In genomic region chrX:106649523-106650428, GRCh38 we compare ENCODE assay signal across 14 cellular contexts. TPM values are rescaled to one million over a fixed set of nuclear protein-coding genes. Genes with fewer than 3 reads are reported as not detected.
DNase-seq lines count a peak whose midpoint lies in the region; ATAC-seq and TF ChIP-seq lines count a peak whose summit lies in the region.
"Had no signal": no experiment of that assay in that cellular context is flagged by ENCODE, and none has a peak within 500 bp of the region (broad histone marks: within the 10 kb centered on the region; RNA-seq: fewer than 3 reads in every experiment).

No MANE protein-coding gene starts in this region.

- intact Hi-C loops in stomach (cut with DNase I; ENCODE audit: low total_unique reads): no loop called here
- intact Hi-C loops in sigmoid colon (cut with DNase I): no loop called here
- intact Hi-C loops in right cardiac atrium (cut with DNase I): no loop called here

- TF ChIP-seq EP300 in stomach (IDR thresholded peaks at IDR 0.05) (no peak), sigmoid colon (IDR thresholded peaks at IDR 0.05) (no peak)

- H3K4me3 Mint-ChIP-seq in activated naive CD8-positive, alpha-beta T cell treated with anti-CD3 and anti-CD28 coated beads, Interleukin-2, amount 10 ng/mL, durations not matched to agents 7 days and 5 days: peak overlapping the region; percentile 68
- H3K4me3 Mint-ChIP-seq in activated naive CD8-positive, alpha-beta T cell treated with anti-CD3 and anti-CD28 coated beads, Interleukin-2, amount 50 U/mL, for 24 hours: no peak overlapping the region
- H3K4me3 Mint-ChIP-seq: activated naive CD8-positive, alpha-beta T cell treated with anti-CD3 and anti-CD28 coated beads for 36 hours had no signal

- H3K36me3 ChIP-seq in stomach (no peaks in the 10 kb centered on the region), sigmoid colon (no peaks in the 10 kb centered on the region)

- no peak for ATAC-seq in activated naive CD8-positive, alpha-beta T cell treated with anti-CD3 and anti-CD28 coated beads, Interleukin-2, amount 10 ng/mL, durations not matched to agents 7 days and 5 days (ENCODE audit: low read depth)
- ATAC-seq in activated naive CD8-positive, alpha-beta T cell treated with anti-CD3 and anti-CD28 coated beads, Interleukin-2, amount 50 U/mL, for 24 hours: no peak
- ATAC-seq in HG02588 (IDR thresholded peaks at IDR 0.05; ENCODE audit: unreplicated experiment) (peak; percentile 96), HG03378 (IDR thresholded peaks at IDR 0.05; ENCODE audit: unreplicated experiment) (peak; percentile 95), right cardiac atrium (no peak)
- ATAC-seq: Panc1, sciatic nerve had no signal

- H3K27ac Mint-ChIP-seq in activated naive CD8-positive, alpha-beta T cell treated with anti-CD3 and anti-CD28 coated beads, Interleukin-2, amount 10 ng/mL, durations not matched to agents 7 days and 5 days: peak overlapping the region; percentile 56
- no peak overlapping the region for H3K27ac Mint-ChIP-seq in activated naive CD8-positive, alpha-beta T cell treated with anti-CD3 and anti-CD28 coated beads, Interleukin-2, amount 50 U/mL, for 24 hours
- H3K27ac Mint-ChIP-seq: activated naive CD8-positive, alpha-beta T cell treated with anti-CD3 and anti-CD28 coated beads for 36 hours had no signal

- H3K27me3 ChIP-seq in stomach (no peaks in the 10 kb centered on the region), sigmoid colon (no peaks in the 10 kb centered on the region), right cardiac atrium (ENCODE audit: control insufficient read depth, insufficient read depth) (no peaks in the 10 kb centered on the region)

- no peaks in the 10 kb centered on the region for H3K9me3 Mint-ChIP-seq in activated naive CD8-positive, alpha-beta T cell treated with anti-CD3 and anti-CD28 coated beads, Interleukin-2, amount 10 ng/mL, durations not matched to agents 7 days and 5 days
- H3K9me3 Mint-ChIP-seq in activated naive CD8-positive, alpha-beta T cell treated with anti-CD3 and anti-CD28 coated beads, Interleukin-2, amount 50 U/mL, for 24 hours: no peaks in the 10 kb centered on the region
- H3K9me3 Mint-ChIP-seq: activated naive CD8-positive, alpha-beta T cell treated with anti-CD3 and anti-CD28 coated beads for 36 hours had no signal

- no peak overlapping the region for H3K27ac ChIP-seq in stomach
- no peak overlapping the region for H3K27ac ChIP-seq in sigmoid colon
- H3K27ac ChIP-seq in right cardiac atrium (ENCODE audit: low read length): no peak overlapping the region
- H3K27ac ChIP-seq: VCaP had no signal

- peaks cover 9% of the 10 kb centered on the region for H3K36me3 Mint-ChIP-seq in activated naive CD8-positive, alpha-beta T cell treated with anti-CD3 and anti-CD28 coated beads, Interleukin-2, amount 10 ng/mL, durations not matched to agents 7 days and 5 days
- H3K36me3 Mint-ChIP-seq in activated naive CD8-positive, alpha-beta T cell treated with anti-CD3 and anti-CD28 coated beads, Interleukin-2, amount 50 U/mL, for 24 hours (ENCODE audit: low read depth): peaks cover 18% of the 10 kb centered on the region

- DNase-seq in activated naive CD8-positive, alpha-beta T cell treated with anti-CD3 and anti-CD28 coated beads, Interleukin-2, amount 10 ng/mL, durations not matched to agents 7 days and 5 days: no peak
- no peak for DNase-seq in activated naive CD8-positive, alpha-beta T cell treated with anti-CD3 and anti-CD28 coated beads, Interleukin-2, amount 50 U/mL, for 24 hours
- DNase-seq in stomach (no peak), NOMO-1 treated with DMSO at 0.1 percent for 48 hours (lab: John Stamatoyannopoulos, UW; ENCODE audit: unreplicated experiment) (no peak), sigmoid colon (no peak), right cardiac atrium (no peak)
- DNase-seq: ACHN; activated naive CD8-positive, alpha-beta T cell treated with anti-CD3 and anti-CD28 coated beads for 36 hours; NCI-H1436 treated with DMSO at 0.1 percent for 48 hours had no signal

- peaks cover 9% of the 10 kb centered on the region for H3K4me1 Mint-ChIP-seq in activated naive CD8-positive, alpha-beta T cell treated with anti-CD3 and anti-CD28 coated beads, Interleukin-2, amount 10 ng/mL, durations not matched to agents 7 days and 5 days
- peaks cover 4% of the 10 kb centered on the region for H3K4me1 Mint-ChIP-seq in activated naive CD8-positive, alpha-beta T cell treated with anti-CD3 and anti-CD28 coated beads, Interleukin-2, amount 50 U/mL, for 24 hours

- no peaks in the 10 kb centered on the region for H3K27me3 Mint-ChIP-seq in activated naive CD8-positive, alpha-beta T cell treated with anti-CD3 and anti-CD28 coated beads, Interleukin-2, amount 10 ng/mL, durations not matched to agents 7 days and 5 days
- H3K27me3 Mint-ChIP-seq in activated naive CD8-positive, alpha-beta T cell treated with anti-CD3 and anti-CD28 coated beads, Interleukin-2, amount 50 U/mL, for 24 hours: no peaks in the 10 kb centered on the region
- H3K27me3 Mint-ChIP-seq: activated naive CD8-positive, alpha-beta T cell treated with anti-CD3 and anti-CD28 coated beads for 36 hours had no signal

- TF ChIP-seq POLR2A in stomach (IDR thresholded peaks at IDR 0.05): no peak
- TF ChIP-seq POLR2A in sigmoid colon (IDR thresholded peaks at IDR 0.05): no peak

- H3K9me3 ChIP-seq in stomach (no peaks in the 10 kb centered on the region), sigmoid colon (no peaks in the 10 kb centered on the region), right cardiac atrium (ENCODE audit: control insufficient read depth, low read length) (no peaks in the 10 kb centered on the region)

- TF ChIP-seq CTCF in stomach (IDR thresholded peaks at IDR 0.05) (no peak), sigmoid colon (IDR thresholded peaks at IDR 0.05) (no peak)

- H3K4me1 ChIP-seq in stomach (no peaks in the 10 kb centered on the region), sigmoid colon (no peaks in the 10 kb centered on the region), right cardiac atrium (ENCODE audit: control insufficient read depth, insufficient read depth, low read length) (no peaks in the 10 kb centered on the region)

- POLR2A ChIA-PET in activated naive CD8-positive, alpha-beta T cell treated with anti-CD3 and anti-CD28 coated beads, Interleukin-2, amount 10 ng/mL, durations not matched to agents 7 days and 5 days (lab: Charles Lee): no interaction called here

- 19 to 53% (median 36%) methylated on average over 1 of the region's 1 CpG for WGBS in stomach, 5 donors
- WGBS in sigmoid colon, 2 donors: 22 to 47% methylated on average over 1 of the region's 1 CpG
- 61% methylated on average over 1 of the region's 1 CpG for WGBS in right cardiac atrium

- no peak overlapping the region for H3K4me3 ChIP-seq in stomach
- H3K4me3 ChIP-seq in sigmoid colon: no peak overlapping the region
- no peak overlapping the region for H3K4me3 ChIP-seq in right cardiac atrium (ENCODE audit: low read length)

RNA-seq across cellular contexts. Expression of gene RADX, which starts 38.0 kb away (rescaled TPM):
- total RNA-seq in activated naive CD8-positive, alpha-beta T cell treated with anti-CD3 and anti-CD28 coated beads, Interleukin-2, amount 10 ng/mL, durations not matched to agents 7 days and 5 days: 10 to 100 TPM in 1 of 2 experiments, 1 to 10 TPM in 1; 9.8 to 10.4 TPM
- total RNA-seq in stomach: 1 to 10 TPM in 4 of 5 donors, under 1 TPM in 1; 0.29 to 4.8 (median 1.8) TPM
- polyA plus RNA-seq in stomach: 1 to 10 TPM in 2 of 3 donors, under 1 TPM in 1; 0.68 to 2.7 (median 1.5) TPM
- 1 to 10 TPM; 1.1 to 7.3 (median 3.4) TPM for total RNA-seq in sigmoid colon
- under 1 TPM; 0.60 to 0.92 (median 0.92) TPM for polyA plus RNA-seq in sigmoid colon
- total RNA-seq in right cardiac atrium: 1 to 10 TPM in 3 of 4 donors, under 1 TPM in 1; 0.97 to 1.9 (median 1.6) TPM
- polyA plus RNA-seq in right cardiac atrium: 0.61 TPM

Comparison
In these comparisons a context has a peak if more than half of its experiments do, and no peak if none do; other contexts are left out.
1. ATAC-seq: peak in HG02588 (single experiment) and HG03378 (single experiment); none in activated naive CD8-positive, alpha-beta T cell treated with anti-CD3 and anti-CD28 coated beads, Interleukin-2, amount 10 ng/mL, durations not matched to agents 7 days and 5 days (single experiment), activated naive CD8-positive, alpha-beta T cell treated with anti-CD3 and anti-CD28 coated beads, Interleukin-2, amount 50 U/mL, for 24 hours (single experiment) and right cardiac atrium (0 of 2).